Comparison of ENCODE assay signal across 24 cellular contexts in genomic region chr7:39272111-39272510, GRCh38.
"Had no signal": no experiment of that assay in that cellular context is flagged by ENCODE, and none has a peak within 500 bp of the region (broad histone marks: within the 10 kb centered on the region; RNA-seq: fewer than 3 reads in every experiment).

No MANE protein-coding gene starts in this region.

- H3K27ac Mint-ChIP-seq: activated CD4-positive, alpha-beta T cell treated with anti-CD3 and anti-CD28 coated beads, Interleukin-2, amount 10 ng/mL, durations not matched to agents 7 days and 5 days; activated CD8-positive, alpha-beta T cell treated with anti-CD3 and anti-CD28 coated beads, Interleukin-2, amount 10 ng/mL, durations not matched to agents 7 days and 5 days; activated naive CD4-positive, alpha-beta T cell treated with anti-CD3 and anti-CD28 coated beads, Interleukin-2, amount 50 U/mL, for 24 hours; activated naive CD8-positive, alpha-beta T cell treated with anti-CD3 and anti-CD28 coated beads, Interleukin-2, amount 10 ng/mL, durations not matched to agents 7 days and 5 days; activated T-cell treated with anti-CD3 and anti-CD28 coated beads, Interleukin-2, amount 50 U/mL, for 24 hours; activated T-helper 2 cell treated with anti-CD3 and anti-CD28 coated beads, Interferon-gamma antibody, Interleukin-2, Interleukin-4, amounts not matched to agents 10 μg/mL and 5 μg/mL and 100 μg/mL, durations not matched to agents 14 hours and 24 hours and 36 hours had no signal

- H3K4me1 ChIP-seq: ascending aorta had no signal

- ATAC-seq: activated CD8-positive, alpha-beta T cell treated with anti-CD3 and anti-CD28 coated beads, Interleukin-2, amount 10 ng/mL, durations not matched to agents 7 days and 5 days; Panc1 had no signal

- DNase-seq: activated CD4-positive, alpha-beta T cell treated with anti-CD3 and anti-CD28 coated beads, Interleukin-2, amount 10 ng/mL, durations not matched to agents 7 days and 5 days; activated CD4-positive, alpha-beta T cell treated with anti-CD3 and anti-CD28 coated beads, Interleukin-2, amount 50 U/mL, for 48 hours; activated CD8-positive, alpha-beta T cell treated with anti-CD3 and anti-CD28 coated beads, Interleukin-2, amount 10 ng/mL, durations not matched to agents 7 days and 5 days; activated gamma-delta T cell; activated naive CD4-positive, alpha-beta T cell treated with Interleukin-2 at 50 U/mL for 16 hours; activated naive CD8-positive, alpha-beta T cell treated with anti-CD3 and anti-CD28 coated beads, Interleukin-2, amount 10 ng/mL, durations not matched to agents 7 days and 5 days; activated T-cell treated with anti-CD3 and anti-CD28 coated beads, Interleukin-2, amount 50 U/mL, for 24 hours; Kasumi-1; KG1; NCI-H1048; NCI-H1436; NCI-H1930; NCI-H2081 treated with DMSO at 0.1 percent for 48 hours; T1000 had no signal

- H3K27me3 Mint-ChIP-seq: activated CD4-positive, alpha-beta T cell treated with anti-CD3 and anti-CD28 coated beads, Interleukin-2, amount 10 ng/mL, durations not matched to agents 7 days and 5 days had no signal

- H3K36me3 ChIP-seq: ascending aorta, cardiac muscle cell, MG63, SJCRH30, WERI-Rb-1 had no signal

- H3K9me3 ChIP-seq: ascending aorta, MG63, SJCRH30 had no signal

- H3K4me3 Mint-ChIP-seq: activated CD4-positive, alpha-beta T cell treated with anti-CD3 and anti-CD28 coated beads, Interleukin-2, amount 10 ng/mL, durations not matched to agents 7 days and 5 days; activated CD8-positive, alpha-beta T cell treated with anti-CD3 and anti-CD28 coated beads, Interleukin-2, amount 10 ng/mL, durations not matched to agents 7 days and 5 days; activated naive CD4-positive, alpha-beta T cell treated with anti-CD3 and anti-CD28 coated beads, Interleukin-2, amount 50 U/mL, for 24 hours; activated naive CD8-positive, alpha-beta T cell treated with anti-CD3 and anti-CD28 coated beads, Interleukin-2, amount 10 ng/mL, durations not matched to agents 7 days and 5 days; activated T-cell treated with anti-CD3 and anti-CD28 coated beads, Interleukin-2, amount 50 U/mL, for 24 hours; central memory CD8-positive, alpha-beta T cell had no signal

- H3K4me1 Mint-ChIP-seq: activated CD4-positive, alpha-beta T cell treated with anti-CD3 and anti-CD28 coated beads, Interleukin-2, amount 10 ng/mL, durations not matched to agents 7 days and 5 days; activated naive CD4-positive, alpha-beta T cell treated with anti-CD3 and anti-CD28 coated beads, Interleukin-2, amount 50 U/mL, for 24 hours; activated naive CD8-positive, alpha-beta T cell treated with anti-CD3 and anti-CD28 coated beads, Interleukin-2, amount 10 ng/mL, durations not matched to agents 7 days and 5 days; central memory CD8-positive, alpha-beta T cell had no signal

- H3K27me3 ChIP-seq: ascending aorta, cardiac muscle cell, MG63, SJCRH30 had no signal

- H3K4me3 ChIP-seq: ascending aorta, cardiac muscle cell, MG63, SJCRH30, SK-N-MC had no signal

- H3K27ac ChIP-seq: ascending aorta, cardiac muscle cell, SJCRH30, SK-N-MC, WERI-Rb-1 had no signal

- H3K9me3 Mint-ChIP-seq: activated CD4-positive, alpha-beta T cell treated with anti-CD3 and anti-CD28 coated beads, Interleukin-2, amount 10 ng/mL, durations not matched to agents 7 days and 5 days; activated naive CD4-positive, alpha-beta T cell treated with anti-CD3 and anti-CD28 coated beads, Interleukin-2, amount 50 U/mL, for 24 hours; activated naive CD8-positive, alpha-beta T cell treated with anti-CD3 and anti-CD28 coated beads, Interleukin-2, amount 10 ng/mL, durations not matched to agents 7 days and 5 days; activated T-cell treated with anti-CD3 and anti-CD28 coated beads, Interleukin-2, amount 50 U/mL, for 24 hours; activated T-helper 2 cell treated with anti-CD3 and anti-CD28 coated beads, Interferon-gamma antibody, Interleukin-2, Interleukin-4, amounts not matched to agents 10 μg/mL and 5 μg/mL and 100 μg/mL, durations not matched to agents 14 hours and 24 hours and 36 hours; central memory CD8-positive, alpha-beta T cell had no signal

- H3K36me3 Mint-ChIP-seq: activated naive CD4-positive, alpha-beta T cell treated with anti-CD3 and anti-CD28 coated beads, Interleukin-2, amount 50 U/mL, for 24 hours; activated naive CD8-positive, alpha-beta T cell treated with anti-CD3 and anti-CD28 coated beads, Interleukin-2, amount 10 ng/mL, durations not matched to agents 7 days and 5 days had no signal
